Comparison of ENCODE assay signal across 8 cellular contexts in genomic region chr7:56287429-56288138, GRCh38.
DNase-seq lines count a peak whose midpoint lies in the region; ATAC-seq and TF ChIP-seq lines count a peak whose summit lies in the region.
"Had no signal": no experiment of that assay in that cellular context is flagged by ENCODE, and none has a peak within 500 bp of the region (broad histone marks: within the 10 kb centered on the region; RNA-seq: fewer than 3 reads in every experiment).

No MANE protein-coding gene starts in this region.

- H3K4me3 ChIP-seq in stomach, result peak overlapping the region; percentile 43 to 51 (median 44)

- peak overlapping the region; percentile 40 for H3K4me3 Mint-ChIP-seq in activated naive CD8-positive, alpha-beta T cell treated with anti-CD3 and anti-CD28 coated beads, Interleukin-2, amount 10 ng/mL, durations not matched to agents 7 days and 5 days

- POLR2A ChIA-PET in activated naive CD8-positive, alpha-beta T cell treated with anti-CD3 and anti-CD28 coated beads, Interleukin-2, amount 10 ng/mL, durations not matched to agents 7 days and 5 days (lab: Charles Lee), result no interaction called here

- no peak for TF ChIP-seq CTCF in stomach (IDR thresholded peaks at IDR 0.05)

- peaks cover 4% of the 10 kb centered on the region for H3K27me3 Mint-ChIP-seq in activated naive CD8-positive, alpha-beta T cell treated with anti-CD3 and anti-CD28 coated beads, Interleukin-2, amount 10 ng/mL, durations not matched to agents 7 days and 5 days

- DNase-seq in NCI-H1048 (lab: John Stamatoyannopoulos, UW), result peak; percentile 47
- no peak for DNase-seq in activated naive CD8-positive, alpha-beta T cell treated with anti-CD3 and anti-CD28 coated beads, Interleukin-2, amount 10 ng/mL, durations not matched to agents 7 days and 5 days
- DNase-seq in iris pigment epithelial cell (ENCODE audit: low read depth), result peak; percentile 12
- peak; percentile 36 for DNase-seq in stomach
- no peak for DNase-seq in activated CD4-positive, alpha-beta T cell treated with anti-CD3 and anti-CD28 coated beads for 4 hours
- DNase-seq: KG1 had no signal

- H3K36me3 Mint-ChIP-seq in activated naive CD8-positive, alpha-beta T cell treated with anti-CD3 and anti-CD28 coated beads, Interleukin-2, amount 10 ng/mL, durations not matched to agents 7 days and 5 days, result peaks cover 1% of the 10 kb centered on the region

- H3K36me3 ChIP-seq in stomach, result no peaks in the 10 kb centered on the region

- TF ChIP-seq POLR2A in stomach (IDR thresholded peaks at IDR 0.05), result no peak

- peaks cover 0 to 15% (median 0%) of the 10 kb centered on the region in 4 donors for H3K9me3 ChIP-seq in stomach

- H3K27ac ChIP-seq in stomach, result peak overlapping the region in 4 of 5 donors; percentile 33 to 76 (median 65)

- no peaks in the 10 kb centered on the region for H3K4me1 Mint-ChIP-seq in activated naive CD8-positive, alpha-beta T cell treated with anti-CD3 and anti-CD28 coated beads, Interleukin-2, amount 10 ng/mL, durations not matched to agents 7 days and 5 days

- no peak for TF ChIP-seq EP300 in stomach (IDR thresholded peaks at IDR 0.05)

- peaks cover 0 to 11% (median 4%) of the 10 kb centered on the region in 4 donors for H3K4me1 ChIP-seq in stomach

- no peak overlapping the region for H3K27ac Mint-ChIP-seq in activated naive CD8-positive, alpha-beta T cell treated with anti-CD3 and anti-CD28 coated beads, Interleukin-2, amount 10 ng/mL, durations not matched to agents 7 days and 5 days

- no peaks in the 10 kb centered on the region for H3K27me3 ChIP-seq in stomach

- H3K9me3 Mint-ChIP-seq in activated naive CD8-positive, alpha-beta T cell treated with anti-CD3 and anti-CD28 coated beads, Interleukin-2, amount 10 ng/mL, durations not matched to agents 7 days and 5 days, result peaks cover 21% of the 10 kb centered on the region

- WGBS in stomach, 5 donors, result 3 to 14% (median 6%) methylated on average over 24 to 57 of the region's 57 CpGs

- no peak for ATAC-seq in activated naive CD8-positive, alpha-beta T cell treated with anti-CD3 and anti-CD28 coated beads, Interleukin-2, amount 10 ng/mL, durations not matched to agents 7 days and 5 days (ENCODE audit: low read depth)
- no peak for ATAC-seq in HG03095 (IDR thresholded peaks at IDR 0.05; ENCODE audit: unreplicated experiment)
- no peak for ATAC-seq in HG02678 (IDR thresholded peaks at IDR 0.05; ENCODE audit: unreplicated experiment)

- intact Hi-C loops in stomach (cut with DNase I; ENCODE audit: low total_unique reads), result no loop called here

Comparison
In these comparisons a context has a peak if more than half of its experiments do, and no peak if none do; other contexts are left out.
1. DNase-seq: peak in NCI-H1048 (single experiment), iris pigment epithelial cell (single experiment) and stomach (single experiment); none in activated naive CD8-positive, alpha-beta T cell treated with anti-CD3 and anti-CD28 coated beads, Interleukin-2, amount 10 ng/mL, durations not matched to agents 7 days and 5 days (single experiment) and activated CD4-positive, alpha-beta T cell treated with anti-CD3 and anti-CD28 coated beads for 4 hours (0 of 2).